Comparison of ENCODE assay signal across 9 cellular contexts in the genomic region with DNA sequence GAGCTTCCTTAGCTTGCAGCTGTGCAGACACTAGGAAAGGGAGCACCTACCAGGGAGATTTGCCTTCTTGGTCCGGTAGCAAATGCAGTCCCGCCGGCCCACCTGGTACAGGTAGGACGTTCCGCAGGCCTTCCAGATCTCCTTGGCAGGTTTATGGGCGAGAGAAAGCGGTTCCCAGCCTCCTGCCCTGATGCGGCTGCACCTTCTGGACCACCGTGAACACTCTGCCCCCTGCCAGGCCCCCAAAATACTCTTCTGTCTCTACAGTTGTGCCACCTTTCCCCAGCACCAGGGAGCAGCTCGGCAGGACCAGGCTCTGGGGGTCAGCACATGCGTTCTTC.
DNase-seq lines count a peak whose midpoint lies in the region; ATAC-seq, FAIRE-seq and TF ChIP-seq lines count a peak whose summit lies in the region.
"Had no signal": no experiment of that assay in that cellular context is flagged by ENCODE, and none has a peak within 500 bp of the region (broad histone marks: within the 10 kb centered on the region; RNA-seq: fewer than 3 reads in every experiment).

No MANE protein-coding gene starts in this region.

- H3K4me3 ChIP-seq in muscle layer of duodenum (ENCODE audit: low read depth in 1 of 2, low read length in 2 of 2) = peak overlapping the region; percentile 61 to 68
- H3K4me3 ChIP-seq in subcutaneous abdominal adipose tissue (ENCODE audit: low read depth in 1 of 5, low read length in 5 of 5) = peak overlapping the region in 4 of 5 donors; percentile 42 to 78 (median 72)
- H3K4me3 ChIP-seq in small intestine (ENCODE audit: low read depth in 1 of 2, low read length in 2 of 2) = no peak overlapping the region

- no peak for TF ChIP-seq CTCF in chondrocyte (IDR thresholded peaks at IDR 0.05)

- no peaks in the 10 kb centered on the region for H3K36me3 Mint-ChIP-seq in activated T-cell treated with anti-CD3 and anti-CD28 coated beads, Interleukin-2, amount 50 U/mL, for 72 hours (ENCODE audit: insufficient read depth in 2 of 2)
- no peaks in the 10 kb centered on the region for H3K36me3 Mint-ChIP-seq in chondrocyte (ENCODE audit: low read depth)

- peaks cover 7% of the 10 kb centered on the region for H3K4me1 Mint-ChIP-seq in activated T-cell treated with anti-CD3 and anti-CD28 coated beads, Interleukin-2, amount 50 U/mL, for 72 hours (ENCODE audit: low read depth)
- peaks cover 3% of the 10 kb centered on the region for H3K4me1 Mint-ChIP-seq in chondrocyte (ENCODE audit: low read depth)

- H3K4me1 ChIP-seq in muscle layer of duodenum (ENCODE audit: control insufficient read depth in 1 of 2, insufficient read depth in 2 of 2, low read length in 2 of 2) = peaks cover 0 to 9% of the 10 kb centered on the region in 2 donors
- peaks cover 0 to 25% (median 14%) of the 10 kb centered on the region in 5 donors for H3K4me1 ChIP-seq in subcutaneous abdominal adipose tissue (ENCODE audit: control insufficient read depth in 5 of 5, insufficient read depth in 5 of 5, low read length in 5 of 5)
- no peaks in the 10 kb centered on the region for H3K4me1 ChIP-seq in small intestine (ENCODE audit: control insufficient read depth in 2 of 2, insufficient read depth in 1 of 2, low read depth in 1 of 2, low read length in 1 of 2)

- no peak overlapping the region for H3K27ac Mint-ChIP-seq in activated T-cell treated with anti-CD3 and anti-CD28 coated beads, Interleukin-2, amount 50 U/mL, for 72 hours
- H3K27ac Mint-ChIP-seq in chondrocyte (ENCODE audit: unreplicated experiment) = no peak overlapping the region

- H3K9me3 Mint-ChIP-seq in activated T-cell treated with anti-CD3 and anti-CD28 coated beads, Interleukin-2, amount 50 U/mL, for 72 hours = no peaks in the 10 kb centered on the region
- H3K9me3 Mint-ChIP-seq in chondrocyte (ENCODE audit: low read depth) = no peaks in the 10 kb centered on the region

- ATAC-seq in activated T-cell treated with anti-CD3 and anti-CD28 coated beads, Interleukin-2, amount 50 U/mL, for 72 hours (replicated peaks in 1 of 2) = no peak
- no peak for ATAC-seq in GM21360 (IDR thresholded peaks at IDR 0.05; ENCODE audit: unreplicated experiment)

- H3K9me3 ChIP-seq in muscle layer of duodenum (ENCODE audit: control insufficient read depth in 1 of 2, low read length in 2 of 2) = no peaks in the 10 kb centered on the region
- no peaks in the 10 kb centered on the region for H3K9me3 ChIP-seq in subcutaneous abdominal adipose tissue (ENCODE audit: control insufficient read depth in 5 of 5, low read length in 5 of 5)
- H3K9me3 ChIP-seq in small intestine (ENCODE audit: control insufficient read depth, low read depth) = no peaks in the 10 kb centered on the region
- H3K9me3 ChIP-seq: left lung had no signal

- H3K9ac ChIP-seq in subcutaneous abdominal adipose tissue (ENCODE audit: low read length in 5 of 5) = peak overlapping the region in 2 of 5 donors; percentile 74 to 82

- no peak for DNase-seq in activated T-cell treated with anti-CD3 and anti-CD28 coated beads, Interleukin-2, amount 50 U/mL, for 72 hours
- no peak for DNase-seq in activated T-cell treated with anti-CD3 and anti-CD28 coated beads, Interleukin-2, amount 50 U/mL, for 1 hour
- DNase-seq in chondrocyte (ENCODE audit: low spot score) = no peak
- no peak for DNase-seq in small intestine
- no peak for DNase-seq in erythroblast (lab: John Stamatoyannopoulos, UW)

- H3K27me3 Mint-ChIP-seq in activated T-cell treated with anti-CD3 and anti-CD28 coated beads, Interleukin-2, amount 50 U/mL, for 72 hours (ENCODE audit: low read depth) = peaks cover 39% of the 10 kb centered on the region
- peaks cover 1% of the 10 kb centered on the region for H3K27me3 Mint-ChIP-seq in chondrocyte (ENCODE audit: low read depth)

- no peak for TF ChIP-seq POLR2A in erythroblast (IDR thresholded peaks at IDR 0.05; ENCODE audit: low read length)

- H3K4me3 Mint-ChIP-seq in activated T-cell treated with anti-CD3 and anti-CD28 coated beads, Interleukin-2, amount 50 U/mL, for 72 hours = peak overlapping the region; percentile 56 to 71
- H3K4me3 Mint-ChIP-seq in chondrocyte (ENCODE audit: unreplicated experiment) = peak overlapping the region; percentile 66

- no peaks in the 10 kb centered on the region for H3K36me3 ChIP-seq in muscle layer of duodenum (ENCODE audit: control insufficient read depth in 1 of 2, insufficient read depth in 2 of 2, low read length in 2 of 2)
- no peaks in the 10 kb centered on the region for H3K36me3 ChIP-seq in subcutaneous abdominal adipose tissue (ENCODE audit: control insufficient read depth in 5 of 5, insufficient read depth in 5 of 5, low read length in 5 of 5)
- no peaks in the 10 kb centered on the region for H3K36me3 ChIP-seq in small intestine (ENCODE audit: control insufficient read depth in 2 of 2, insufficient read depth in 2 of 2, low read length in 2 of 2)
- H3K36me3 ChIP-seq: left lung had no signal

- no peak overlapping the region for H3K27ac ChIP-seq in muscle layer of duodenum (ENCODE audit: low read length)
- no peak overlapping the region for H3K27ac ChIP-seq in subcutaneous abdominal adipose tissue (ENCODE audit: low read depth, low read length)
- no peak overlapping the region for H3K27ac ChIP-seq in small intestine (ENCODE audit: low read depth in 1 of 2, low read length in 1 of 2)
- H3K27ac ChIP-seq: left lung had no signal

- FAIRE-seq in small intestine (lab: Jason Lieb, UNC) = no peak

- 77 to 84% (median 79%) methylated on average over 11 of the region's 11 CpGs for WGBS in small intestine, 3 donors

- H3K27me3 ChIP-seq in muscle layer of duodenum (ENCODE audit: low read depth, low read length) (no peaks in the 10 kb centered on the region), subcutaneous abdominal adipose tissue (ENCODE audit: control insufficient read depth in 5 of 5, insufficient read depth in 4 of 5, low read length in 5 of 5) (no peaks in the 10 kb centered on the region), small intestine (ENCODE audit: control insufficient read depth in 2 of 2, insufficient read depth in 2 of 2, low read length in 2 of 2) (no peaks in the 10 kb centered on the region)
- H3K27me3 ChIP-seq: left lung had no signal

Comparison
In these comparisons a context has a peak if more than half of its experiments do, and no peak if none do; other contexts are left out.
1. H3K4me3 ChIP-seq: peak in muscle layer of duodenum (2 of 2) and subcutaneous abdominal adipose tissue (4 of 5); none in small intestine (0 of 2).